1 cellular context compared by ENCODE assay signal in genomic region chr1:8955367-8955766, GRCh38.
TF ChIP-seq lines count a peak whose summit lies in the region.

No MANE protein-coding gene starts in this region.

TF ChIP-seq in H1, 55 proteins besides CTCF, POLR2A, EP300 and RAD21:
- TF ChIP-seq SIN3A (conservative IDR thresholded peaks at IDR 0.05 in 1 of 2, IDR thresholded peaks at IDR 0.05 in 1 of 2; ENCODE audit: low read depth in 1 of 2, low read length in 2 of 2): no peak
- TF ChIP-seq CEBPB (IDR thresholded peaks at IDR 0.05; ENCODE audit: low read depth, low read length): no peak
- no peak for TF ChIP-seq NANOG (IDR thresholded peaks at IDR 0.05; ENCODE audit: insufficient read depth, low read depth, low read length, poor library complexity, severe bottlenecking)
- TF ChIP-seq BRCA1 (IDR thresholded peaks at IDR 0.05; ENCODE audit: low read depth, low read length): no peak
- TF ChIP-seq SUZ12 (IDR thresholded peaks at IDR 0.05; ENCODE audit: low read length): no peak
- TF ChIP-seq FOSL1 (IDR thresholded peaks at IDR 0.05; ENCODE audit: insufficient read depth, low read depth, low read length): no peak
- TF ChIP-seq TCF12 (IDR thresholded peaks at IDR 0.05; ENCODE audit: low read depth, low read length): no peak
- TF ChIP-seq SIRT6 (IDR thresholded peaks at IDR 0.05; ENCODE audit: low read length): no peak
- no peak for TF ChIP-seq TAF7 (optimal IDR thresholded peaks at IDR 0.05; ENCODE audit: borderline replicate concordance, low read depth, low read length)
- TF ChIP-seq YY1 (IDR thresholded peaks at IDR 0.05; ENCODE audit: low read depth, low read length): no peak
- no peak for TF ChIP-seq SIX5 (IDR thresholded peaks at IDR 0.05; ENCODE audit: low read depth, low read length)
- no peak for TF ChIP-seq CHD2 (IDR thresholded peaks at IDR 0.05; ENCODE audit: low read length)
- no peak for TF ChIP-seq SP2 (IDR thresholded peaks at IDR 0.05; ENCODE audit: low read length)
- no peak for TF ChIP-seq MAX (IDR thresholded peaks at IDR 0.05)
- TF ChIP-seq RFX5 (IDR thresholded peaks at IDR 0.05; ENCODE audit: borderline replicate concordance, low read depth, low read length): no peak
- TF ChIP-seq E2F6 (IDR thresholded peaks at IDR 0.05): no peak
- no peak for TF ChIP-seq EZH2 (IDR thresholded peaks at IDR 0.05; ENCODE audit: low read depth, low read length, severe bottlenecking)
